ENCODE assay signal across 2 cellular contexts in the genomic region with DNA sequence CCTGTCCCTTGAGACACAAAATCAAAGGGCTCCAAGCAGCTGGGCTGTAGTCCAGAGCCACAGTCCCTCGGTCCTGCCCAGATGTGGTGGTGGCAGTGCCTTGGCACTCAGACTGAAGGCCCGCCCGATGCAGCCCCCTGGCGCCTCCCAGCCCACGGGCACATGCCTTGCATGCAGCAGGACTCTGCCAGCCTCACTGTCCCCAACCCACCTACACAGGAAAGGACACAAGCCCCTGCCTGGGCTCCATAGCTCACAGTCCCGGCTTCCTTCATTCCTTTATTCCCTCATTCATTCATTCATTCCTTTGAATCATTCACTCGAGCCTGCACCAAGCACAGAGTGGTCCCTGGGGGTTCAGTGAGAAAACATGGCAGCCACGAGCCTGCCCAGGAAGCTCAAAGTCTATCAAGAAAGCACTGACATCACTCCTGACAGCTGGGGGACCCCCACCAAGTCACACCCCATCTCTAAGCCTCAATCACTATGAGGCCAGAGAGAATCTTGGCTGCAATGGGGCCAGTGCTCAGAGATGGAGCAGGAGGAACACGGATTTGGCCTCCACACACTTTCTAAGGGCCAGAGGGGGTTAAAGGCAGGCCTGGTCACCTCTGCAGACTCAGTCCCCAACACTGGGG.
TF ChIP-seq lines count a peak whose summit lies in the region.

No MANE protein-coding gene starts in this region.

TF ChIP-seq in IMR-90, 13 proteins besides CTCF, POLR2A, EP300 and RAD21:
- TF ChIP-seq NFE2L2 (IDR thresholded peaks at IDR 0.05; ENCODE audit: low read depth, low read length) (no peak), SMC3 (IDR thresholded peaks at IDR 0.05; ENCODE audit: low read depth, low read length) (no peak), MXI1 (IDR thresholded peaks at IDR 0.05; ENCODE audit: borderline replicate concordance, low read depth, low read length) (no peak), RFX5 (IDR thresholded peaks at IDR 0.05; ENCODE audit: low read depth, low read length) (no peak)
- TF ChIP-seq, protein P1, sequence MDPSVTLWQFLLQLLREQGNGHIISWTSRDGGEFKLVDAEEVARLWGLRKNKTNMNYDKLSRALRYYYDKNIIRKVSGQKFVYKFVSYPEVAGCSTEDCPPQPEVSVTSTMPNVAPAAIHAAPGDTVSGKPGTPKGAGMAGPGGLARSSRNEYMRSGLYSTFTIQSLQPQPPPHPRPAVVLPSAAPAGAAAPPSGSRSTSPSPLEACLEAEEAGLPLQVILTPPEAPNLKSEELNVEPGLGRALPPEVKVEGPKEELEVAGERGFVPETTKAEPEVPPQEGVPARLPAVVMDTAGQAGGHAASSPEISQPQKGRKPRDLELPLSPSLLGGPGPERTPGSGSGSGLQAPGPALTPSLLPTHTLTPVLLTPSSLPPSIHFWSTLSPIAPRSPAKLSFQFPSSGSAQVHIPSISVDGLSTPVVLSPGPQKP (IDR thresholded peaks at IDR 0.05; ENCODE audit: borderline replicate concordance, low read depth, low read length): no peak
- TF ChIP-seq, protein P2, sequence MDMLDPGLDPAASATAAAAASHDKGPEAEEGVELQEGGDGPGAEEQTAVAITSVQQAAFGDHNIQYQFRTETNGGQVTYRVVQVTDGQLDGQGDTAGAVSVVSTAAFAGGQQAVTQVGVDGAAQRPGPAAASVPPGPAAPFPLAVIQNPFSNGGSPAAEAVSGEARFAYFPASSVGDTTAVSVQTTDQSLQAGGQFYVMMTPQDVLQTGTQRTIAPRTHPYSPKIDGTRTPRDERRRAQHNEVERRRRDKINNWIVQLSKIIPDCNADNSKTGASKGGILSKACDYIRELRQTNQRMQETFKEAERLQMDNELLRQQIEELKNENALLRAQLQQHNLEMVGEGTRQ (IDR thresholded peaks at IDR 0.05; ENCODE audit: low read depth, low read length): no peak
TF ChIP-seq in IMR-90: peak in this region for 0.

TF ChIP-seq in H1, 55 proteins besides CTCF, POLR2A, EP300 and RAD21:
- TF ChIP-seq CBX5 (IDR thresholded peaks at IDR 0.05; ENCODE audit: low read depth, low read length): no peak
